Comparison of ENCODE assay signal across 7 cellular contexts in the genomic region with DNA sequence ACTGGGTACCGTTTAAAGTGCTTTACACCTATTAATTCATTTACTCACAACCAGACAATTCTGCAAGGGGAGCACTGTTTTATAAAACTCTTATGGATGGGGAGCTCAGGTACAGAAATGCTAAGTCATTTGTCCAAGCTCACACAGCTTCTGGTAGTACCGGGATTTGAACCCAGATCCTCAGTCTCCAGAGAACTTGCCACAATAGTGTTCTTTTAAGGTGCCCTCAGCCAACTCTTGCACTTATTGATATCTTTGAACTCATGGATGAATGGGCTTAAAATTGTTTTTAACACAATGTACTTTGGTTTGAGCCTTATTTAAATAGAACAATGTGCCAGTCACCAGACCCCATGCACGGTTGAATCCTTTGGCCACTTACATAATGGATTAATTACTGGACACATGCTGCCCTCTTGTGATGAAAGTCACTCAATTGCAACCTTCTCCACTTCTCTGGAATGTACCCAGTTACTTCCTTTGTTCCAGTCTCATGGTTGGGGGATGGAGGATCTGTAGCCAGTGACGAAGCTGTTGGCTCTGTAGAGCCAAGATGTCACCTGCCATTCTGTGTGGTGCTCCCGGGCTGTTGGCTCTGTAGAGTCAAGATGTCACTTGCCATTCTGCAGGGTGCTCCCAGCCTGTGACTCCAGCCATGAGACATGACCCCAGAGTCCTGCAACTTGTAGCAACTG.
DNase-seq lines count a peak whose midpoint lies in the region; ATAC-seq and TF ChIP-seq lines count a peak whose summit lies in the region.

No MANE protein-coding gene starts in this region.

- peaks cover 6% of the 10 kb centered on the region for H3K9me3 Mint-ChIP-seq in glutamatergic neuron (ENCODE audit: unreplicated experiment)

- peaks cover 5% of the 10 kb centered on the region for H3K27me3 Mint-ChIP-seq in glutamatergic neuron (ENCODE audit: unreplicated experiment)

- no peak for ATAC-seq in HG03175 (IDR thresholded peaks at IDR 0.05; ENCODE audit: unreplicated experiment)

- POLR2A ChIA-PET in GM10248 (lab: Yijun Ruan, JAX): no interaction called here

- H3K27ac ChIP-seq in VCaP: no peak overlapping the region

- DNase-seq in GM10248 (ENCODE audit: extremely low spot score) (peak; percentile 48), NAMALWA (ENCODE audit: low spot score) (peak; percentile 53), glutamatergic neuron (no peak), pons (ENCODE audit: low spot score) (peak; percentile 97), ecto neural progenitor cell (ENCODE audit: low spot score) (no peak)

- no peaks in the 10 kb centered on the region for H3K36me3 Mint-ChIP-seq in glutamatergic neuron (ENCODE audit: unreplicated experiment)

- CTCF ChIA-PET in GM10248 (lab: Yijun Ruan, JAX): interaction anchor here (0.6 to 4.8 kb wide), 13 partner anchors 14 to 283 kb away, joined by 3 to 29 read pairs (median 4); no protein-coding TSS in a partner anchor

- peak overlapping the region; percentile 82 for H3K27ac Mint-ChIP-seq in glutamatergic neuron (ENCODE audit: unreplicated experiment)

- H3K4me1 Mint-ChIP-seq in glutamatergic neuron (ENCODE audit: low read depth, unreplicated experiment): peaks cover 8% of the 10 kb centered on the region

- peak; percentile 50 for TF ChIP-seq CTCF in GM10248 (IDR thresholded peaks at IDR 0.05; ENCODE audit: control extremely low read depth, extremely low read depth, low read depth, missing control alignments)
- peak; percentile 74 for TF ChIP-seq CTCF in VCaP (conservative IDR thresholded peaks at IDR 0.05)
- TF ChIP-seq CTCF in glutamatergic neuron (IDR thresholded peaks at IDR 0.05; ENCODE audit: partially characterized antibody, unreplicated experiment): peak; percentile 11

- no peak overlapping the region for H3K4me3 Mint-ChIP-seq in glutamatergic neuron (ENCODE audit: unreplicated experiment)

Comparison
In these comparisons a context has a peak if more than half of its experiments do, and no peak if none do; other contexts are left out.
1. DNase-seq: peak in GM10248 (single experiment), NAMALWA (single experiment) and pons (single experiment); none in glutamatergic neuron (single experiment) and ecto neural progenitor cell (single experiment).
2. CTCF ChIP-seq: peak in every context shown above with its lines; median percentile 74 in VCaP; 50 in GM10248; 11 in glutamatergic neuron.